Comparison of ENCODE assay signal across 25 cellular contexts in genomic region chr14:69424139-69424923, GRCh38. TPM values are rescaled to one million over a fixed set of nuclear protein-coding genes. Genes with fewer than 3 reads are reported as not detected.
A peak's percentile ranks its signal among the peaks of the same experiment; 100 is the strongest.
DNase-seq lines count a peak whose midpoint lies in the region; ATAC-seq and TF ChIP-seq lines count a peak whose summit lies in the region.
"Had no signal": no experiment of that assay in that cellular context is flagged by ENCODE, and none has a peak within 500 bp of the region (broad histone marks: within the 10 kb centered on the region; RNA-seq: fewer than 3 reads in every experiment).

No MANE protein-coding gene starts in this region.

- H3K79me2 ChIP-seq in osteoblast (ENCODE audit: insufficient read depth, low read length): peaks cover 39% of the 10 kb centered on the region

- no peak overlapping the region for H3K4me2 ChIP-seq in osteoblast (ENCODE audit: insufficient read depth, low read length)

- peak overlapping the region; percentile 12 for H3K27ac ChIP-seq in osteoblast (ENCODE audit: low read depth, low read length)
- H3K27ac ChIP-seq: upper lobe of left lung had no signal

- H4K20me1 ChIP-seq in osteoblast (ENCODE audit: insufficient read depth, low read length): peaks cover 15% of the 10 kb centered on the region

- no peak for ATAC-seq in GM18511 (IDR thresholded peaks at IDR 0.05; ENCODE audit: unreplicated experiment)
- ATAC-seq: activated CD8-positive, alpha-beta memory T cell treated with anti-CD3 and anti-CD28 coated beads, Interleukin-2, amount 10 ng/mL, durations not matched to agents 7 days and 5 days; left colon; stimulated activated naive CD8-positive, alpha-beta T cell treated with anti-CD3 and anti-CD28 coated beads, Interleukin-15, amount 100 ng/mL, for 72 hours had no signal

- H3K27me3 ChIP-seq in osteoblast (ENCODE audit: insufficient read depth, low read length): no peaks in the 10 kb centered on the region
- H3K27me3 ChIP-seq: upper lobe of left lung had no signal

- TF ChIP-seq CTCF in epithelial cell of esophagus (IDR thresholded peaks at IDR 0.05; ENCODE audit: insufficient read depth, low read depth, low read length, missing control alignments) (no peak), osteoblast (IDR thresholded peaks at IDR 0.05; ENCODE audit: extremely low read depth, low read depth, low read length) (no peak), progenitor cell of endocrine pancreas (IDR thresholded peaks at IDR 0.05; ENCODE audit: unreplicated experiment) (no peak)

- H3K9me3 ChIP-seq in osteoblast (ENCODE audit: low read depth, low read length): no peaks in the 10 kb centered on the region
- H3K9me3 ChIP-seq: upper lobe of left lung had no signal

- peaks cover 13% of the 10 kb centered on the region for H3K4me1 ChIP-seq in osteoblast (ENCODE audit: insufficient read depth, low read length)
- H3K4me1 ChIP-seq: upper lobe of left lung had no signal

- H3K36me3 Mint-ChIP-seq in progenitor cell of endocrine pancreas (ENCODE audit: insufficient read depth): peaks cover 39% of the 10 kb centered on the region

- H3K36me3 ChIP-seq in osteoblast (ENCODE audit: insufficient read depth, low read length): peaks cover 26% of the 10 kb centered on the region

- peaks cover 10% of the 10 kb centered on the region for H3K9me3 Mint-ChIP-seq in progenitor cell of endocrine pancreas (ENCODE audit: low read depth)
- H3K9me3 Mint-ChIP-seq: activated naive CD8-positive, alpha-beta T cell treated with anti-CD3 and anti-CD28 coated beads for 36 hours; dendritic cell treated with granulocyte-macrophage colony-stimulating factor and Interleukin-4, amounts not matched to agents 40 ng/mL and 50 ng/mL, for 4 days; neural crest cell; stimulated activated naive CD8-positive, alpha-beta T cell treated with anti-CD3 and anti-CD28 coated beads, Interleukin-15, amount 100 ng/mL, for 72 hours had no signal

- DNase-seq in EL: peak; percentile 21
- peak; percentile 15 for DNase-seq in NCI-H524 treated with DMSO at 0.1 percent for 48 hours (lab: John Stamatoyannopoulos, UW)
- DNase-seq in epithelial cell of esophagus (ENCODE audit: low read depth): peak; percentile 9
- peak; percentile 73 for DNase-seq in osteoblast (ENCODE audit: insufficient read length, low spot score, missing footprints)
- no peak for DNase-seq in anterior cingulate cortex (lab: John Stamatoyannopoulos, UW)
- DNase-seq in progenitor cell of endocrine pancreas (ENCODE audit: low spot score, unreplicated experiment): no peak
- DNase-seq in NCI-H1694 treated with DMSO at 0.1 percent for 48 hours (lab: John Stamatoyannopoulos, UW): no peak
- DNase-seq: activated CD4-positive, alpha-beta T cell treated with anti-CD3 and anti-CD28 coated beads for 48 hours; activated CD8-positive, alpha-beta memory T cell treated with anti-CD3 and anti-CD28 coated beads, Interleukin-2, amount 10 ng/mL, durations not matched to agents 7 days and 5 days; activated naive CD8-positive, alpha-beta T cell treated with anti-CD3 and anti-CD28 coated beads for 36 hours; Calu3; left colon; NCI-H187 treated with DMSO at 0.1 percent for 48 hours; NCI-H82; OCI-M1; Right ventricle myocardium superior; stimulated activated CD4-positive, alpha-beta T cell treated with anti-CD3 and anti-CD28 coated beads, Interleukin-4, amount 100 ng/mL, for 24 hours; stimulated activated naive CD8-positive, alpha-beta T cell treated with anti-CD3 and anti-CD28 coated beads, Interleukin-15, amount 100 ng/mL, for 72 hours; SW 1271; upper lobe of left lung had no signal

- no peak overlapping the region for H3K27ac Mint-ChIP-seq in progenitor cell of endocrine pancreas
- H3K27ac Mint-ChIP-seq: activated CD8-positive, alpha-beta memory T cell treated with anti-CD3 and anti-CD28 coated beads, Interleukin-2, amount 10 ng/mL, durations not matched to agents 7 days and 5 days; activated naive CD8-positive, alpha-beta T cell treated with anti-CD3 and anti-CD28 coated beads for 36 hours; B cell; dendritic cell treated with granulocyte-macrophage colony-stimulating factor and Interleukin-4, amounts not matched to agents 40 ng/mL and 50 ng/mL, for 4 days; mesothelial cell of epicardium; stimulated activated naive CD8-positive, alpha-beta T cell treated with anti-CD3 and anti-CD28 coated beads, Interleukin-15, amount 100 ng/mL, for 72 hours had no signal

- H3K4me3 ChIP-seq in epithelial cell of esophagus (ENCODE audit: low read length): no peak overlapping the region
- no peak overlapping the region for H3K4me3 ChIP-seq in osteoblast (ENCODE audit: insufficient read depth, low read length)
- H3K4me3 ChIP-seq: upper lobe of left lung had no signal

- H3K4me3 Mint-ChIP-seq in progenitor cell of endocrine pancreas (ENCODE audit: low read depth): no peak overlapping the region
- H3K4me3 Mint-ChIP-seq: activated CD8-positive, alpha-beta memory T cell treated with anti-CD3 and anti-CD28 coated beads, Interleukin-2, amount 10 ng/mL, durations not matched to agents 7 days and 5 days; activated naive CD8-positive, alpha-beta T cell treated with anti-CD3 and anti-CD28 coated beads for 36 hours; B cell; dendritic cell treated with granulocyte-macrophage colony-stimulating factor and Interleukin-4, amounts not matched to agents 40 ng/mL and 50 ng/mL, for 4 days; mesothelial cell of epicardium; neural crest cell; stimulated activated naive CD8-positive, alpha-beta T cell treated with anti-CD3 and anti-CD28 coated beads, Interleukin-15, amount 100 ng/mL, for 72 hours had no signal

- H3K27me3 Mint-ChIP-seq in progenitor cell of endocrine pancreas: no peaks in the 10 kb centered on the region
- H3K27me3 Mint-ChIP-seq: activated CD8-positive, alpha-beta memory T cell treated with anti-CD3 and anti-CD28 coated beads, Interleukin-2, amount 10 ng/mL, durations not matched to agents 7 days and 5 days; activated naive CD8-positive, alpha-beta T cell treated with anti-CD3 and anti-CD28 coated beads for 36 hours; B cell; dendritic cell treated with granulocyte-macrophage colony-stimulating factor and Interleukin-4, amounts not matched to agents 40 ng/mL and 50 ng/mL, for 4 days; stimulated activated naive CD8-positive, alpha-beta T cell treated with anti-CD3 and anti-CD28 coated beads, Interleukin-15, amount 100 ng/mL, for 72 hours had no signal

- H2AFZ ChIP-seq in osteoblast (ENCODE audit: low read length): no peak overlapping the region

- H3K4me1 Mint-ChIP-seq in progenitor cell of endocrine pancreas (ENCODE audit: low read depth): no peaks in the 10 kb centered on the region
- H3K4me1 Mint-ChIP-seq: mesothelial cell of epicardium, neural crest cell had no signal

RNA-seq across cellular contexts. Expression of gene SLC39A9, which starts 25.8 kb away (rescaled TPM):
- total RNA-seq in osteoblast (131 and 163 TPM in 2 replicates), progenitor cell of endocrine pancreas (57.1 and 62.2 TPM in 2 replicates)

RNA-seq across cellular contexts. Expression of gene ERH, which starts 26.2 kb away (rescaled TPM):
- total RNA-seq in osteoblast (71.9 and 75.3 TPM in 2 replicates), progenitor cell of endocrine pancreas (309 and 310 TPM in 2 replicates)

Comparison
In these comparisons a context has a peak if more than half of its experiments do, and no peak if none do; other contexts are left out.
1. DNase-seq: peak in EL (single experiment), NCI-H524 treated with DMSO at 0.1 percent for 48 hours (single experiment), epithelial cell of esophagus (single experiment) and osteoblast (single experiment); none in anterior cingulate cortex (0 of 58), progenitor cell of endocrine pancreas (single experiment) and NCI-H1694 treated with DMSO at 0.1 percent for 48 hours (single experiment).